Comparison of ENCODE assay signal across 9 cellular contexts in genomic region chr2:219572237-219573001, GRCh38. TPM values are rescaled to one million over a fixed set of nuclear protein-coding genes. Genes with fewer than 3 reads are reported as not detected.
DNase-seq lines count a peak whose midpoint lies in the region; ATAC-seq and TF ChIP-seq lines count a peak whose summit lies in the region.
"Had no signal": no experiment of that assay in that cellular context is flagged by ENCODE, and none has a peak within 500 bp of the region (broad histone marks: within the 10 kb centered on the region; RNA-seq: fewer than 3 reads in every experiment).

TSS of gene INHA (plus strand) at chr2:219572310. CDS start at chr2:219572375, 65 bp downstream.

- peaks cover 36 to 46% of the 10 kb centered on the region in 2 donors for H3K27me3 Mint-ChIP-seq in natural killer cell treated with Interleukin-12 subunit alpha and Interleukin-12 subunit beta and Interleukin-15 and Interleukin-18, amount 100 ng/mL, for 72 hours

- DNase-seq in LNCaP clone FGC (ENCODE audit: low read depth), result no peak
- no peak for DNase-seq in epithelial cell of esophagus (ENCODE audit: low read depth)
- DNase-seq in natural killer cell treated with Interleukin-12 subunit alpha and Interleukin-12 subunit beta and Interleukin-15 and Interleukin-18, amount 100 ng/mL, for 72 hours (ENCODE audit: low spot score), result no peak
- DNase-seq in T-helper 2 cell, result no peak
- DNase-seq in activated gamma-delta T cell treated with Interleukin-2 at 50 U/mL for 16 hours, result no peak
- DNase-seq in activated gamma-delta T cell (lab: John Stamatoyannopoulos, UW), result no peak

- peak within 1 kb of the TSS; percentile 32; the same call in 1 of the 2 replicates for H3K27ac ChIP-seq in 22Rv1
- H3K27ac ChIP-seq: KMS-11 had no signal

- H3K9me3 Mint-ChIP-seq in natural killer cell treated with Interleukin-12 subunit alpha and Interleukin-12 subunit beta and Interleukin-15 and Interleukin-18, amount 100 ng/mL, for 72 hours, result no peaks in the 10 kb centered on the region

- TF ChIP-seq CTCF in 22Rv1 (IDR thresholded peaks at IDR 0.05) (no peak), LNCaP clone FGC (IDR thresholded peaks at IDR 0.05; ENCODE audit: control insufficient read depth, extremely low read depth, insufficient read depth) (no peak), epithelial cell of esophagus (IDR thresholded peaks at IDR 0.05; ENCODE audit: insufficient read depth, low read depth, low read length, missing control alignments) (no peak)

- H3K36me3 Mint-ChIP-seq in natural killer cell treated with Interleukin-12 subunit alpha and Interleukin-12 subunit beta and Interleukin-15 and Interleukin-18, amount 100 ng/mL, for 72 hours, result no peaks in the 10 kb centered on the region

- H3K4me3 Mint-ChIP-seq in natural killer cell treated with Interleukin-12 subunit alpha and Interleukin-12 subunit beta and Interleukin-15 and Interleukin-18, amount 100 ng/mL, for 72 hours, result peak within 1 kb of the TSS; percentile 20

- peaks cover 0 to 4% of the 10 kb centered on the region in 2 donors for H3K4me1 Mint-ChIP-seq in natural killer cell treated with Interleukin-12 subunit alpha and Interleukin-12 subunit beta and Interleukin-15 and Interleukin-18, amount 100 ng/mL, for 72 hours (ENCODE audit: low read depth in 2 of 2)

- no peak for ATAC-seq in natural killer cell treated with Interleukin-12 subunit alpha and Interleukin-12 subunit beta and Interleukin-15 and Interleukin-18, amount 100 ng/mL, for 72 hours
- no peak for ATAC-seq in GM21619 (IDR thresholded peaks at IDR 0.05; ENCODE audit: unreplicated experiment)

- no peak within 1 kb of the TSS for H3K27ac Mint-ChIP-seq in natural killer cell treated with Interleukin-12 subunit alpha and Interleukin-12 subunit beta and Interleukin-15 and Interleukin-18, amount 100 ng/mL, for 72 hours

- H3K4me3 ChIP-seq in LNCaP clone FGC (ENCODE audit: low read depth, low read length) (peak within 1 kb of the TSS; percentile 34), epithelial cell of esophagus (ENCODE audit: low read length) (peak within 1 kb of the TSS; percentile 50)

RNA-seq across cellular contexts. Expression of gene INHA, which starts in this region (rescaled TPM):
- not detected for total RNA-seq in natural killer cell treated with Interleukin-12 subunit alpha and Interleukin-12 subunit beta and Interleukin-15 and Interleukin-18, amount 100 ng/mL, for 72 hours
